Comparison of ENCODE assay signal across 12 cellular contexts in genomic region chr12:13032164-13032563, GRCh38. TPM values are rescaled to one million over a fixed set of nuclear protein-coding genes. Genes with fewer than 3 reads are reported as not detected.
DNase-seq lines count a peak whose midpoint lies in the region; ATAC-seq and TF ChIP-seq lines count a peak whose summit lies in the region.
"Had no signal": no experiment of that assay in that cellular context is flagged by ENCODE, and none has a peak within 500 bp of the region (broad histone marks: within the 10 kb centered on the region; RNA-seq: fewer than 3 reads in every experiment).

No MANE protein-coding gene starts in this region.

- no peaks in the 10 kb centered on the region for H3K27me3 ChIP-seq in GM23338 (ENCODE audit: insufficient read depth)
- no peaks in the 10 kb centered on the region for H3K27me3 ChIP-seq in WERI-Rb-1 (ENCODE audit: insufficient read depth, low read depth, severe bottlenecking)
- H3K27me3 ChIP-seq in upper lobe of right lung: no peaks in the 10 kb centered on the region
- H3K27me3 ChIP-seq: BLaER1 treated with 17β-estradiol and CSF1 and Interleukin-3, amounts not matched to agents 10 nM and 100 nM had no signal

- H4K20me1 ChIP-seq in GM23338 (replicated peaks; ENCODE audit: insufficient read depth): no peaks in the 10 kb centered on the region
- H4K20me1 ChIP-seq: BLaER1 treated with 17β-estradiol and CSF1 and Interleukin-3, amounts not matched to agents 10 nM and 100 nM had no signal

- H3K36me3 ChIP-seq in GM23338 (ENCODE audit: insufficient read depth) (no peaks in the 10 kb centered on the region), WERI-Rb-1 (no peaks in the 10 kb centered on the region), upper lobe of right lung (no peaks in the 10 kb centered on the region)
- H3K36me3 ChIP-seq: BLaER1 treated with 17β-estradiol and CSF1 and Interleukin-3, amounts not matched to agents 10 nM and 100 nM had no signal

- intact Hi-C loops in upper lobe of right lung (cut with DNase I): no loop called here

- no peaks in the 10 kb centered on the region for H3K79me2 ChIP-seq in GM23338 (replicated peaks; ENCODE audit: insufficient read depth)

- no peak overlapping the region for H3K4me3 Mint-ChIP-seq in GM23338
- H3K4me3 Mint-ChIP-seq: CD4-positive, CD25-positive, alpha-beta regulatory T cell had no signal

- ATAC-seq in GM23338 (no peak), upper lobe of right lung (peak; percentile 73), HG02973 (IDR thresholded peaks at IDR 0.05; ENCODE audit: unreplicated experiment) (no peak)

- no peaks in the 10 kb centered on the region for H3F3A ChIP-seq in GM23338 (replicated peaks; ENCODE audit: low read depth)

- TF ChIP-seq CTCF in GM23338 (conservative IDR thresholded peaks at IDR 0.05; ENCODE audit: low read depth in 2 of 2) (no peak), WERI-Rb-1 (IDR thresholded peaks at IDR 0.05; ENCODE audit: low read depth, low read length) (no peak), upper lobe of right lung (IDR thresholded peaks at IDR 0.05) (no peak), coronary artery (IDR thresholded peaks at IDR 0.05) (no peak)

- DNase-seq in GM23338 (ENCODE audit: low spot score): no peak
- DNase-seq in WERI-Rb-1: no peak
- peak; percentile 37 for DNase-seq in iris pigment epithelial cell (ENCODE audit: low read depth)
- no peak for DNase-seq in upper lobe of right lung
- DNase-seq in NCI-H226: no peak
- no peak for DNase-seq in coronary artery (ENCODE audit: low spot score)
- DNase-seq: ACHN; CD4-positive, CD25-positive, alpha-beta regulatory T cell; DMS 273 treated with DMSO at 0.1 percent for 48 hours; HCEC 1CT had no signal

- H2AFZ ChIP-seq in GM23338: 0 out of 2 replicates have a peak overlapping the region, but pooled peaks have one; percentile 26

- no peaks in the 10 kb centered on the region for H3K9me2 ChIP-seq in GM23338 (ENCODE audit: insufficient read depth)

- peaks cover 15% of the 10 kb centered on the region for H3K4me1 Mint-ChIP-seq in GM23338
- H3K4me1 Mint-ChIP-seq: CD4-positive, CD25-positive, alpha-beta regulatory T cell had no signal

- no peaks in the 10 kb centered on the region for H3K36me3 Mint-ChIP-seq in GM23338 (ENCODE audit: low read depth)
- H3K36me3 Mint-ChIP-seq: CD4-positive, CD25-positive, alpha-beta regulatory T cell had no signal

- no peak overlapping the region for H3K27ac Mint-ChIP-seq in GM23338
- H3K27ac Mint-ChIP-seq: CD4-positive, CD25-positive, alpha-beta regulatory T cell had no signal

- H3K4me1 ChIP-seq in GM23338 (ENCODE audit: insufficient read depth) (peaks cover 16% of the 10 kb centered on the region), upper lobe of right lung (no peaks in the 10 kb centered on the region)

- H3K27me3 Mint-ChIP-seq in GM23338 (ENCODE audit: insufficient read depth, low read depth, poor library complexity): no peaks in the 10 kb centered on the region

- H3K9me3 Mint-ChIP-seq in GM23338: no peaks in the 10 kb centered on the region
- H3K9me3 Mint-ChIP-seq: CD4-positive, CD25-positive, alpha-beta regulatory T cell had no signal

- H3K4me3 ChIP-seq in GM23338 (no peak overlapping the region), WERI-Rb-1 (ENCODE audit: low read depth, low read length) (no peak overlapping the region), upper lobe of right lung (no peak overlapping the region), coronary artery (no peak overlapping the region)
- H3K4me3 ChIP-seq: BLaER1 treated with 17β-estradiol and CSF1 and Interleukin-3, amounts not matched to agents 10 nM and 100 nM had no signal

- no peak overlapping the region for H3K4me2 ChIP-seq in GM23338
- H3K4me2 ChIP-seq: BLaER1 treated with 17β-estradiol and CSF1 and Interleukin-3, amounts not matched to agents 10 nM and 100 nM had no signal

- no peaks in the 10 kb centered on the region for H3K9me3 ChIP-seq in WERI-Rb-1 (ENCODE audit: severe bottlenecking)
- no peaks in the 10 kb centered on the region for H3K9me3 ChIP-seq in upper lobe of right lung
- H3K9me3 ChIP-seq: BLaER1 treated with 17β-estradiol and CSF1 and Interleukin-3, amounts not matched to agents 10 nM and 100 nM had no signal

- H3K27ac ChIP-seq in GM23338 (ENCODE audit: low read depth) (no peak overlapping the region), WERI-Rb-1 (peak overlapping the region; percentile 93), upper lobe of right lung (no peak overlapping the region), coronary artery (no peak overlapping the region)
- H3K27ac ChIP-seq: BLaER1 treated with 17β-estradiol and CSF1 and Interleukin-3, amounts not matched to agents 10 nM and 100 nM had no signal

TF ChIP-seq in GM23338, 12 proteins besides CTCF, POLR2A, EP300 and RAD21:
- TF ChIP-seq NANOG (IDR thresholded peaks at IDR 0.05; ENCODE audit: borderline replicate concordance): no peak
- no peak for TF ChIP-seq ZNF114 (CRISPR knock-in tag; IDR thresholded peaks at IDR 0.05)
- TF ChIP-seq ZNF331 (CRISPR knock-in tag; IDR thresholded peaks at IDR 0.05; ENCODE audit: low read depth): no peak
TF ChIP-seq in GM23338: peak in this region for 0.

RNA-seq across cellular contexts. Expression of gene FAM234B, which starts 12.0 kb away (rescaled TPM):
- total RNA-seq in GM23338 (2014; rRNA removed; shearing (Covaris generic)): 20.1 and 21.1 TPM in 2 replicates
- 9.5 TPM in 2 replicates for polyA plus RNA-seq in GM23338 (2016; fragmentation: Nextera tagmentation; extraction: Ambion mirVana)
- total RNA-seq in upper lobe of right lung: 9.6 TPM

RNA-seq across cellular contexts. Expression of gene HEBP1, which starts 32.1 kb away (rescaled TPM):
- 25.2 and 33.9 TPM in 2 replicates for total RNA-seq in GM23338 (2014; rRNA removed; shearing (Covaris generic))
- polyA plus RNA-seq in GM23338 (2016; fragmentation: Nextera tagmentation; extraction: Ambion mirVana): 45.1 and 46.8 TPM in 2 replicates
- total RNA-seq in upper lobe of right lung: 86.2 TPM
